ENCODE assay signal across 14 cellular contexts in genomic region chr11:5626191-5626590, GRCh38. TPM values are rescaled to one million over a fixed set of nuclear protein-coding genes. Genes with fewer than 3 reads are reported as not detected.
DNase-seq lines count a peak whose midpoint lies in the region; ATAC-seq and TF ChIP-seq lines count a peak whose summit lies in the region.
"Had no signal": no experiment of that assay in that cellular context is flagged by ENCODE, and none has a peak within 500 bp of the region (broad histone marks: within the 10 kb centered on the region; RNA-seq: fewer than 3 reads in every experiment).

No MANE protein-coding gene starts in this region.

- BruUV-seq in PC-9 (replicated peaks; lab: Mats Ljungman, UMichigan): no TSS peak

- no peaks in the 10 kb centered on the region for H3K79me2 ChIP-seq in PC-9 (ENCODE audit: low read depth)

- no peak for DNase-seq in activated CD8-positive, alpha-beta memory T cell treated with anti-CD3 and anti-CD28 coated beads, Interleukin-2, amount 10 ng/mL, durations not matched to agents 7 days and 5 days
- no peak for DNase-seq in activated CD8-positive, alpha-beta memory T cell treated with anti-CD3 and anti-CD28 coated beads, Interleukin-2, amount 50 U/mL, for 48 hours
- DNase-seq in PC-9 (peak in 1 of 2 experiments; percentile 77), retinal pigment epithelial cell (ENCODE audit: low read depth) (peak; percentile 50), activated gamma-delta T cell (lab: John Stamatoyannopoulos, UW) (no peak), SHP77 treated with DMSO at 0.1 percent for 48 hours (lab: John Stamatoyannopoulos, UW) (no peak)
- no peak for DNase-seq in effector memory CD8-positive, alpha-beta T cell
- DNase-seq: BE2C, cerebellar nuclear complex, glutamatergic neuron, mesendoderm, NCI-H774, SW 1271 had no signal

- peaks cover 42% of the 10 kb centered on the region for H3K4me1 Mint-ChIP-seq in activated CD8-positive, alpha-beta memory T cell treated with anti-CD3 and anti-CD28 coated beads, Interleukin-2, amount 10 ng/mL, durations not matched to agents 7 days and 5 days
- H3K4me1 Mint-ChIP-seq in effector memory CD8-positive, alpha-beta T cell (ENCODE audit: low read depth in 2 of 2): peaks cover 31 to 40% of the 10 kb centered on the region in 2 donors

- H3K27me3 ChIP-seq in PC-9 (ENCODE audit: insufficient read depth, low read depth): no peaks in the 10 kb centered on the region
- H3K27me3 ChIP-seq: BE2C had no signal

- H3K36me3 Mint-ChIP-seq in activated CD8-positive, alpha-beta memory T cell treated with anti-CD3 and anti-CD28 coated beads, Interleukin-2, amount 10 ng/mL, durations not matched to agents 7 days and 5 days: peaks cover 38% of the 10 kb centered on the region
- H3K36me3 Mint-ChIP-seq in effector memory CD8-positive, alpha-beta T cell (ENCODE audit: insufficient read depth): no peaks in the 10 kb centered on the region

- H2AFZ ChIP-seq in PC-9: no peak overlapping the region

- no peaks in the 10 kb centered on the region for H3K9me3 ChIP-seq in PC-9 (ENCODE audit: insufficient read depth, low read depth)
- H3K9me3 ChIP-seq: BE2C had no signal

- peak overlapping the region; percentile 44 for H3K4me2 ChIP-seq in PC-9

- H3K27me3 Mint-ChIP-seq in activated CD8-positive, alpha-beta memory T cell treated with anti-CD3 and anti-CD28 coated beads, Interleukin-2, amount 10 ng/mL, durations not matched to agents 7 days and 5 days: no peaks in the 10 kb centered on the region
- H3K27me3 Mint-ChIP-seq in effector memory CD8-positive, alpha-beta T cell: no peaks in the 10 kb centered on the region

- TF ChIP-seq CTCF in PC-9 (conservative IDR thresholded peaks at IDR 0.05) (no peak), retinal pigment epithelial cell (conservative IDR thresholded peaks at IDR 0.05; ENCODE audit: low read depth, low read length) (no peak)

- peaks cover 8% of the 10 kb centered on the region; the same call in 1 of the 2 replicates for H3F3A ChIP-seq in PC-9 (ENCODE audit: insufficient read depth, low read depth)

- intact Hi-C loops in PC-9 (cut with micrococcal nuclease; ENCODE audit: unreplicated experiment): no loop called here

- POLR2A ChIA-PET in PC-9 (lab: Charles Lee; ENCODE audit: unreplicated experiment): no interaction called here

- ATAC-seq in activated CD8-positive, alpha-beta memory T cell treated with anti-CD3 and anti-CD28 coated beads, Interleukin-2, amount 10 ng/mL, durations not matched to agents 7 days and 5 days: no peak
- ATAC-seq in effector memory CD8-positive, alpha-beta T cell (replicated peaks): no peak
- ATAC-seq in GM19328 (IDR thresholded peaks at IDR 0.05; ENCODE audit: unreplicated experiment): no peak

- CTCF ChIA-PET in activated CD8-positive, alpha-beta memory T cell treated with anti-CD3 and anti-CD28 coated beads, Interleukin-2, amount 10 ng/mL, durations not matched to agents 7 days and 5 days (lab: Charles Lee): interaction anchor here (0.7 kb wide), 1 partner anchor 9 kb away, joined by 3 read pairs; no protein-coding TSS in a partner anchor
- CTCF ChIA-PET in PC-9 (lab: Charles Lee): no interaction called here

- no peaks in the 10 kb centered on the region for H3K9me2 ChIP-seq in PC-9 (ENCODE audit: insufficient read depth)

- H3K36me3 ChIP-seq in PC-9 (ENCODE audit: low read depth): no peaks in the 10 kb centered on the region
- H3K36me3 ChIP-seq: BE2C had no signal

- H3K4me1 ChIP-seq in PC-9 (replicated peaks; ENCODE audit: insufficient read depth): peaks cover 35% of the 10 kb centered on the region
- H3K4me1 ChIP-seq: BE2C had no signal

- H3K4me3 ChIP-seq in PC-9 (no peak overlapping the region), retinal pigment epithelial cell (ENCODE audit: low read length) (no peak overlapping the region)

- H3K27ac ChIP-seq in PC-9: peak overlapping the region; percentile 84

- H3K9me3 Mint-ChIP-seq in activated CD8-positive, alpha-beta memory T cell treated with anti-CD3 and anti-CD28 coated beads, Interleukin-2, amount 10 ng/mL, durations not matched to agents 7 days and 5 days (ENCODE audit: low read depth): no peaks in the 10 kb centered on the region
- no peaks in the 10 kb centered on the region for H3K9me3 Mint-ChIP-seq in effector memory CD8-positive, alpha-beta T cell

- peak overlapping the region; percentile 90 for H3K4me3 Mint-ChIP-seq in activated CD8-positive, alpha-beta memory T cell treated with anti-CD3 and anti-CD28 coated beads, Interleukin-2, amount 10 ng/mL, durations not matched to agents 7 days and 5 days
- H3K4me3 Mint-ChIP-seq in effector memory CD8-positive, alpha-beta T cell: peak overlapping the region; percentile 77 to 83

- no peaks in the 10 kb centered on the region for H4K20me1 ChIP-seq in PC-9 (ENCODE audit: insufficient read depth)

- peak overlapping the region; percentile 91 for H3K27ac Mint-ChIP-seq in activated CD8-positive, alpha-beta memory T cell treated with anti-CD3 and anti-CD28 coated beads, Interleukin-2, amount 10 ng/mL, durations not matched to agents 7 days and 5 days
- peak overlapping the region; percentile 81 to 94 for H3K27ac Mint-ChIP-seq in effector memory CD8-positive, alpha-beta T cell

RNA-seq across cellular contexts. Expression of gene TRIM34, which starts 1.4 kb away (rescaled TPM):
- 10 to 100 TPM; 13.1 to 16.1 TPM for total RNA-seq in activated CD8-positive, alpha-beta memory T cell treated with anti-CD3 and anti-CD28 coated beads, Interleukin-2, amount 10 ng/mL, durations not matched to agents 7 days and 5 days
- 3.8 and 7.5 TPM in 2 replicates for total RNA-seq in PC-9 (2021)

RNA-seq across cellular contexts. Expression of gene TRIM6, which starts 29.8 kb away (rescaled TPM):
- total RNA-seq in activated CD8-positive, alpha-beta memory T cell treated with anti-CD3 and anti-CD28 coated beads, Interleukin-2, amount 10 ng/mL, durations not matched to agents 7 days and 5 days: 1 to 10 TPM in 1 of 2 experiments, under 1 TPM in 1; 0.37 to 1.5 TPM
- total RNA-seq in PC-9 (2021): 3.9 and 4.8 TPM in 2 replicates

RNA-seq across cellular contexts. Expression of gene OR52B6, which starts 45.5 kb away (rescaled TPM):
- not detected for total RNA-seq in activated CD8-positive, alpha-beta memory T cell treated with anti-CD3 and anti-CD28 coated beads, Interleukin-2, amount 10 ng/mL, durations not matched to agents 7 days and 5 days
- total RNA-seq in PC-9 (2021): not detected in 2 replicates

RNA-seq across cellular contexts. Expression of gene TRIM5, which starts 58.7 kb away (rescaled TPM):
- total RNA-seq in activated CD8-positive, alpha-beta memory T cell treated with anti-CD3 and anti-CD28 coated beads, Interleukin-2, amount 10 ng/mL, durations not matched to agents 7 days and 5 days: 10 to 100 TPM; 25.0 to 35.4 TPM
- total RNA-seq in PC-9 (2021): 19.1 and 20.5 TPM in 2 replicates
